Comparison of ENCODE assay signal across 9 cellular contexts in genomic region chr18:48868468-48869466, GRCh38.
DNase-seq lines count a peak whose midpoint lies in the region; ATAC-seq and TF ChIP-seq lines count a peak whose summit lies in the region.
"Had no signal": no experiment of that assay in that cellular context is flagged by ENCODE, and none has a peak within 500 bp of the region (broad histone marks: within the 10 kb centered on the region; RNA-seq: fewer than 3 reads in every experiment).

No MANE protein-coding gene starts in this region.

- TF ChIP-seq CTCF in stomach (IDR thresholded peaks at IDR 0.05): no peak

- no peaks in the 10 kb centered on the region for H3K36me3 Mint-ChIP-seq in CD4-positive, alpha-beta memory T cell

- no peak for TF ChIP-seq EP300 in stomach (IDR thresholded peaks at IDR 0.05)

- no peak for TF ChIP-seq POLR2A in stomach (IDR thresholded peaks at IDR 0.05)

- peak; percentile 82 for ATAC-seq in HG03159 (IDR thresholded peaks at IDR 0.05; ENCODE audit: unreplicated experiment)
- peak; percentile 90 to 91 for ATAC-seq in activated CD4-positive, CD25-positive, alpha-beta regulatory T cell treated with anti-CD3 and anti-CD28 coated beads, Interleukin-2, amount 50 U/mL, for 24 hours

- H3K4me1 Mint-ChIP-seq in CD4-positive, alpha-beta memory T cell: peaks cover 17 to 34% (median 19%) of the 10 kb centered on the region in 4 donors

- no peaks in the 10 kb centered on the region for H3K27me3 ChIP-seq in CD4-positive, alpha-beta memory T cell (ENCODE audit: insufficient read depth, low read length)
- H3K27me3 ChIP-seq in stomach: no peaks in the 10 kb centered on the region
- H3K27me3 ChIP-seq: cardiac muscle cell had no signal

- H3K27ac ChIP-seq in CD4-positive, alpha-beta memory T cell (ENCODE audit: low read depth, low read length): no peak overlapping the region
- peak overlapping the region in 1 of 5 donors; percentile 18 for H3K27ac ChIP-seq in stomach
- H3K27ac ChIP-seq: cardiac muscle cell had no signal

- peak in 4 of 5 donors; percentile 9 to 24 (median 16) for DNase-seq in CD4-positive, alpha-beta memory T cell
- DNase-seq in GM19240 (ENCODE audit: insufficient read length, low spot score): peak; percentile 89
- DNase-seq in kidney tubule cell (ENCODE audit: low spot score): peak; percentile 25
- peak; percentile 37 for DNase-seq in stomach
- no peak for DNase-seq in NCI-H1930 (lab: John Stamatoyannopoulos, UW)
- DNase-seq in ureter (ENCODE audit: low spot score): no peak

- intact Hi-C loops in CD4-positive, alpha-beta memory T cell (cut with micrococcal nuclease): loop anchor here (5.0 kb wide), 2 partner anchors 34 to 36 kb away; no protein-coding TSS in a partner anchor
- intact Hi-C loops in stomach (cut with DNase I; ENCODE audit: low total_unique reads): no loop called here

- no peaks in the 10 kb centered on the region for H3K9me3 ChIP-seq in CD4-positive, alpha-beta memory T cell (ENCODE audit: control insufficient read depth in 1 of 2, low read length in 2 of 2)
- H3K9me3 ChIP-seq in stomach: no peaks in the 10 kb centered on the region

- H3K27me3 Mint-ChIP-seq in CD4-positive, alpha-beta memory T cell: no peaks in the 10 kb centered on the region

- no peak overlapping the region for H3K4me3 ChIP-seq in CD4-positive, alpha-beta memory T cell (ENCODE audit: low read length in 2 of 2)
- no peak overlapping the region for H3K4me3 ChIP-seq in stomach
- H3K4me3 ChIP-seq: cardiac muscle cell had no signal

- CTCF ChIA-PET in CD4-positive, alpha-beta memory T cell (lab: Charles Lee; ENCODE audit: partially characterized antibody): interaction anchor here (1.0 to 1.4 kb wide), 3 partner anchors 36 to 91 kb away, joined by 3 to 4 read pairs (median 3); no protein-coding TSS in a partner anchor

- WGBS in stomach, 5 donors: 46 to 65% (median 59%) methylated on average over 12 to 14 of the region's 14 CpGs

- POLR2A ChIA-PET in CD4-positive, alpha-beta memory T cell (lab: Charles Lee; ENCODE audit: partially characterized antibody): interaction anchor here (0.7 to 2.0 kb wide), 9 partner anchors 13 to 91 kb away, joined by 3 to 9 read pairs (median 4); no protein-coding TSS in a partner anchor

- H3K4me1 ChIP-seq in CD4-positive, alpha-beta memory T cell (ENCODE audit: insufficient read depth, low read length): peaks cover 26% of the 10 kb centered on the region
- H3K4me1 ChIP-seq in stomach: peaks cover 3 to 39% (median 7%) of the 10 kb centered on the region in 4 donors

- H3K27ac Mint-ChIP-seq in CD4-positive, alpha-beta memory T cell: peak overlapping the region; percentile 54 to 89 (median 78)

- H3K36me3 ChIP-seq in CD4-positive, alpha-beta memory T cell (ENCODE audit: insufficient read depth, low read length): no peaks in the 10 kb centered on the region
- H3K36me3 ChIP-seq in stomach: no peaks in the 10 kb centered on the region
- H3K36me3 ChIP-seq: cardiac muscle cell had no signal

- peak overlapping the region in 6 of 8 donors; percentile 6 to 49 (median 32) for H3K4me3 Mint-ChIP-seq in CD4-positive, alpha-beta memory T cell

- H3K9me3 Mint-ChIP-seq in CD4-positive, alpha-beta memory T cell: peaks cover 0 to 3% (median 0%) of the 10 kb centered on the region in 8 donors

Comparison
In these comparisons a context has a peak if more than half of its experiments do, and no peak if none do; other contexts are left out.
1. DNase-seq: peak in CD4-positive, alpha-beta memory T cell (4 of 5), GM19240 (single experiment), kidney tubule cell (single experiment) and stomach (single experiment); none in NCI-H1930 (0 of 2) and ureter (single experiment).